Comparison of ENCODE assay signal across 8 cellular contexts in genomic region chr14:73786942-73787759, GRCh38.
DNase-seq lines count a peak whose midpoint lies in the region; ATAC-seq and TF ChIP-seq lines count a peak whose summit lies in the region.

No MANE protein-coding gene starts in this region.

- CTCF ChIA-PET in BJ (lab: Yijun Ruan, JAX): interaction anchor here (0.6 to 3.4 kb wide), 10 partner anchors 10 to 71 kb away, joined by 3 to 23 read pairs (median 4); partner anchors contain the start of gene PTGR2

- H3K9me3 ChIP-seq in MG63: no peaks in the 10 kb centered on the region
- H3K9me3 ChIP-seq in muscle layer of colon (ENCODE audit: low read length): no peaks in the 10 kb centered on the region

- DNase-seq in BJ (ENCODE audit: low read depth) (no peak), MG63 (peak; percentile 54), erythroblast (lab: John Stamatoyannopoulos, UW) (peak; percentile 74 to 83), substantia nigra (lab: John Stamatoyannopoulos, UW) (peak in 45 of 49 donors; percentile 33 to 87 (median 60))
- peak; percentile 82 for DNase-seq in activated CD8-positive, alpha-beta memory T cell treated with anti-CD3 and anti-CD28 coated beads, Interleukin-2, amount 50 U/mL, for 48 hours

- TF ChIP-seq CTCF in BJ (IDR thresholded peaks at IDR 0.05; ENCODE audit: insufficient read depth, low read depth, low read length): no peak

- POLR2A ChIA-PET in BJ (lab: Charles Lee): interaction anchor here (0.6 kb wide), 2 partner anchors 20 to 35 kb away, joined by 8 to 9 read pairs; no protein-coding TSS in a partner anchor

- peak overlapping the region; percentile 94 for H3K27ac ChIP-seq in muscle layer of colon (ENCODE audit: low read depth, low read length)
- peak overlapping the region; percentile 95 for H3K27ac ChIP-seq in substantia nigra (ENCODE audit: low read depth, low read length, poor library complexity, severe bottlenecking)

- peak overlapping the region; percentile 97 for H3K9ac ChIP-seq in muscle layer of colon (ENCODE audit: low read length)

- H3K36me3 ChIP-seq in BJ (ENCODE audit: control insufficient read depth, insufficient read depth, low read length): no peaks in the 10 kb centered on the region
- H3K36me3 ChIP-seq in MG63: no peaks in the 10 kb centered on the region
- peaks cover 5% of the 10 kb centered on the region for H3K36me3 ChIP-seq in muscle layer of colon (ENCODE audit: insufficient read depth, low read length)

- H3K4me1 ChIP-seq in muscle layer of colon (ENCODE audit: insufficient read depth, low read length): peaks cover 73% of the 10 kb centered on the region

- peak; percentile 33 for ATAC-seq in GM19372 (IDR thresholded peaks at IDR 0.05; ENCODE audit: low read depth, unreplicated experiment)
- no peak for ATAC-seq in HG03139 (IDR thresholded peaks at IDR 0.05; ENCODE audit: unreplicated experiment)

- TF ChIP-seq POLR2A in erythroblast (IDR thresholded peaks at IDR 0.05; ENCODE audit: low read length): peak; percentile 40

- H3K4me3 ChIP-seq in BJ (ENCODE audit: low read depth, low read length) (peak overlapping the region; percentile 57), MG63 (peak overlapping the region; percentile 57), muscle layer of colon (ENCODE audit: low read depth in 1 of 2, low read length in 2 of 2) (peak overlapping the region; percentile 69 to 70)

- no peaks in the 10 kb centered on the region for H3K27me3 ChIP-seq in BJ (ENCODE audit: control insufficient read depth, insufficient read depth, low read length)
- H3K27me3 ChIP-seq in MG63: no peaks in the 10 kb centered on the region
- H3K27me3 ChIP-seq in muscle layer of colon (ENCODE audit: control insufficient read depth in 1 of 2, insufficient read depth in 2 of 2, low read length in 2 of 2): no peaks in the 10 kb centered on the region
